ENCODE assay signal across 30 cellular contexts in genomic region chr16:77402672-77403071, GRCh38. TPM values are rescaled to one million over a fixed set of nuclear protein-coding genes. Genes with fewer than 3 reads are reported as not detected.
"Had no signal": no experiment of that assay in that cellular context is flagged by ENCODE, and none has a peak within 500 bp of the region (broad histone marks: within the 10 kb centered on the region; RNA-seq: fewer than 3 reads in every experiment).

No MANE protein-coding gene starts in this region.

- H3K27ac ChIP-seq: hepatocyte, left lung, neural progenitor cell, prostate gland, tibial artery had no signal

- H3K4me3 ChIP-seq: esophagus squamous epithelium, hepatocyte, left lung, neural progenitor cell, prostate gland, right atrium auricular region, smooth muscle cell, tibial artery had no signal

- H3K36me3 Mint-ChIP-seq: naive thymus-derived CD4-positive, alpha-beta T cell; type B pancreatic cell had no signal

- H3K4me2 ChIP-seq: hepatocyte, neural progenitor cell, smooth muscle cell had no signal

- H3K9ac ChIP-seq: neural progenitor cell had no signal

- H3K79me2 ChIP-seq: hepatocyte had no signal

- H3K27ac Mint-ChIP-seq: endodermal cell; naive thymus-derived CD4-positive, alpha-beta T cell; nephron; neural progenitor cell; stimulated activated naive CD8-positive, alpha-beta T cell treated with anti-CD3 and anti-CD28 coated beads, Interleukin-15, amount 100 ng/mL, for 72 hours; type B pancreatic cell had no signal

- DNase-seq: cortex of kidney; effector CD8-positive, alpha-beta T cell; endodermal cell; esophagus squamous epithelium; foreskin melanocyte; head of caudate nucleus; kidney; left cardiac atrium; left lung; mammary epithelial cell; mesendoderm; midbrain; naive thymus-derived CD4-positive, alpha-beta T cell; stimulated activated CD4-positive, alpha-beta T cell treated with anti-CD3 and anti-CD28 coated beads, Interleukin-12 subunit alpha, Interleukin-12 subunit beta, amount 100 ng/mL, for 4 hours; stimulated activated CD4-positive, alpha-beta T cell treated with anti-CD3 and anti-CD28 coated beads, Interleukin-1b, Interleukin-23, amount 100 ng/mL, for 48 hours; stimulated activated CD4-positive, alpha-beta T cell treated with anti-CD3 and anti-CD28 coated beads, Interleukin-4, amount 100 ng/mL, for 1 hour; stimulated activated CD8-positive, alpha-beta memory T cell treated with anti-CD3 and anti-CD28 coated beads, Interleukin-4, amount 100 ng/mL, for 48 hours; stimulated activated naive CD4-positive, alpha-beta T cell; stimulated activated naive CD8-positive, alpha-beta T cell treated with anti-CD3 and anti-CD28 coated beads, Interleukin-15, amount 100 ng/mL, for 72 hours; tibial artery had no signal

- H3K4me3 Mint-ChIP-seq: endodermal cell; naive thymus-derived CD4-positive, alpha-beta T cell; nephron; neural progenitor cell; stimulated activated naive CD8-positive, alpha-beta T cell treated with anti-CD3 and anti-CD28 coated beads, Interleukin-15, amount 100 ng/mL, for 72 hours; type B pancreatic cell had no signal

- H3K27me3 ChIP-seq: hepatocyte, left lung, neural progenitor cell, right atrium auricular region, tibial artery had no signal

- ATAC-seq: left cardiac atrium; left lung; naive thymus-derived CD4-positive, alpha-beta T cell; sciatic nerve; stimulated activated naive CD8-positive, alpha-beta T cell treated with anti-CD3 and anti-CD28 coated beads, Interleukin-15, amount 100 ng/mL, for 72 hours had no signal

- H3K27me3 Mint-ChIP-seq: type B pancreatic cell had no signal

- H3K4me1 ChIP-seq: esophagus squamous epithelium, left lung, prostate gland, tibial artery had no signal

- H3K9me3 ChIP-seq: prostate gland had no signal

- H3K36me3 ChIP-seq: esophagus squamous epithelium, left lung, neural progenitor cell, prostate gland, right atrium auricular region, tibial artery had no signal

- H3K9me3 Mint-ChIP-seq: type B pancreatic cell had no signal

- H3K4me1 Mint-ChIP-seq: naive thymus-derived CD4-positive, alpha-beta T cell; nephron; stimulated activated naive CD8-positive, alpha-beta T cell treated with anti-CD3 and anti-CD28 coated beads, Interleukin-15, amount 100 ng/mL, for 72 hours had no signal

- H2AFZ ChIP-seq: hepatocyte, neural progenitor cell had no signal

RNA-seq across cellular contexts. Expression of gene ADAMTS18, which starts 32.2 kb away (rescaled TPM):
- total RNA-seq: esophagus squamous epithelium; mucosa of gallbladder; naive thymus-derived CD4-positive, alpha-beta T cell; osteoblast; right atrium auricular region had no signal
- polyA plus RNA-seq: mammary epithelial cell; naive thymus-derived CD4-positive, alpha-beta T cell had no signal
